Comparison of ENCODE assay signal across 17 cellular contexts in the genomic region with DNA sequence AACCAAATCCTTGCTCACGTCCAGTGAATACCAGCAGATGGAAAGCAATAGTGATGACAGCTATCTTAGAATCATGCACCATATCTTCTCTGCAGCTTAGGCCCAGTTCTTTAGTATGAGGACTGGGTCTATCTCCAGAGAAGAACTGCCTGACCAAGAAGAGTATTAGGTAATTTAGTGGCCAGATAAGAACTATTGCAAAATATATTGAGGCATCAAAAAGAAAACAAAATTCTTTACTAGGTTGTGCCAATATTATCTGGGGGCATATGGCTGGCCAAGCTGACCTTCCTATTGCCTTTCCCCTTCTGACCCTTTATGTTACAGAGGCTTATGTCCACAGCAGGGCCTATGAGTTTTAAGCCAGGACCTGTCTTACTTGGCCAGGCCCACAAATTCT.
"Had no signal": no experiment of that assay in that cellular context is flagged by ENCODE, and none has a peak within 500 bp of the region (broad histone marks: within the 10 kb centered on the region; RNA-seq: fewer than 3 reads in every experiment).

No MANE protein-coding gene starts in this region.

- H3K27ac ChIP-seq: neutrophil, parathyroid adenoma, tibial nerve, vagina had no signal

- H2AFZ ChIP-seq: parathyroid adenoma had no signal

- H3K9me3 ChIP-seq: adrenal gland, esophagus squamous epithelium, neutrophil, tibial nerve, vagina had no signal

- ATAC-seq: activated CD4-positive, alpha-beta T cell treated with anti-CD3 and anti-CD28 coated beads for 36 hours; effector memory CD8-positive, alpha-beta T cell; naive thymus-derived CD4-positive, alpha-beta T cell; stimulated activated naive CD8-positive, alpha-beta T cell treated with anti-CD3 and anti-CD28 coated beads, Interleukin-15, Interleukin-2, amounts not matched to agents 100 U/mL and 50 U/mL, for 24 hours; T-cell; WTC11 had no signal

- H3K4me1 ChIP-seq: esophagus squamous epithelium, parathyroid adenoma, tibial nerve, vagina had no signal

- H3K79me2 ChIP-seq: parathyroid adenoma had no signal

- DNase-seq: activated CD4-positive, alpha-beta T cell treated with anti-CD3 and anti-CD28 coated beads for 36 hours; activated CD4-positive, alpha-beta T cell treated with anti-CD3 and anti-CD28 coated beads, Interleukin-2, amount 50 U/mL, for 48 hours; activated gamma-delta T cell; dermis blood vessel endothelial cell; effector memory CD8-positive, alpha-beta T cell; esophagus squamous epithelium; mesenchymal stem cell; naive thymus-derived CD4-positive, alpha-beta T cell; stimulated activated CD4-positive, alpha-beta T cell treated with anti-CD3 and anti-CD28 coated beads, Interleukin-2, amount 100 ng/mL, for 24 hours; stimulated activated naive CD8-positive, alpha-beta T cell treated with anti-CD3 and anti-CD28 coated beads, Interleukin-15, Interleukin-2, amounts not matched to agents 100 U/mL and 50 U/mL, for 24 hours; T-cell had no signal

- H3K9ac ChIP-seq: parathyroid adenoma had no signal

- H3K4me3 ChIP-seq: adrenal gland, esophagus squamous epithelium, tibial nerve, vagina had no signal

- H3K27me3 ChIP-seq: esophagus squamous epithelium, neutrophil, tibial nerve, vagina had no signal

- H3K36me3 ChIP-seq: adrenal gland, esophagus squamous epithelium, neutrophil, tibial nerve, vagina had no signal
